ENCODE assay signal across 21 cellular contexts in the genomic region with DNA sequence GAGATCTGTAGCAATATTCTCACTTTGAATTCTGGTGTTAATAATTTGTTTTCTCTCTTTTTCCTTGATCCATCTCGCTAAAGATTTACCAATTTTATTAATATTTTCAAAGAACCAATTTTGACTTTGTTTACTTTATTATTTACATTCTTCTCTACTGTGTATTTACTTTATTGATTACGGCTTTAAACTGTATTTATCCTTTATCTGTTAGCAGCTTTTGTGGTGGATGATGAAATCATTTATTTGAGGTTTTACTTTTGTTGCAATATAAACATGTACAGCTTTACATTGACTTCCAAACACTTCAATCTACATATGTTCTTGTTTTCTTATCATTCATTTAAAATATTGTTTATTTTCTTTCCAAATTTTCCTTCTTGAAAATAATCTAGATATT.
"Had no signal": no experiment of that assay in that cellular context is flagged by ENCODE, and none has a peak within 500 bp of the region (broad histone marks: within the 10 kb centered on the region; RNA-seq: fewer than 3 reads in every experiment).

No MANE protein-coding gene starts in this region.

- H3K4me2 ChIP-seq: hepatocyte had no signal

- H3K9me3 ChIP-seq: gastrocnemius medialis, lower lobe of right lung had no signal

- H3K79me2 ChIP-seq: hepatocyte had no signal

- ATAC-seq: foreskin keratinocyte, gastrocnemius medialis, heart left ventricle, left cardiac atrium, left lung, left ventricle myocardium superior, lower lobe of right lung, mucosa of descending colon had no signal

- H3K36me3 ChIP-seq: esophagus muscularis mucosa, gastrocnemius medialis, heart left ventricle, left lung, lower lobe of right lung had no signal

- H3K4me3 ChIP-seq: coronary artery, dorsolateral prefrontal cortex, esophagus muscularis mucosa, gastrocnemius medialis, heart left ventricle, hepatocyte, left lung, lower lobe of right lung, mucosa of descending colon had no signal

- FAIRE-seq: endothelial cell of umbilical vein had no signal

- DNase-seq: dermis blood vessel endothelial cell; dorsolateral prefrontal cortex; effector CD4-positive, alpha-beta T cell; effector memory CD4-positive, alpha-beta T cell; foreskin keratinocyte; gastrocnemius medialis; heart left ventricle; hypothalamus; immature natural killer cell; islet precursor cell; left cardiac atrium; left lung; left ventricle myocardium superior; lower lobe of right lung; mesenchymal stem cell; mucosa of descending colon; naive B cell had no signal

- H3K4me1 ChIP-seq: esophagus muscularis mucosa, foreskin keratinocyte, gastrocnemius medialis, heart left ventricle, left lung, lower lobe of right lung had no signal

- H3K27ac ChIP-seq: coronary artery, dorsolateral prefrontal cortex, esophagus muscularis mucosa, foreskin keratinocyte, gastrocnemius medialis, heart left ventricle, hepatocyte, left lung, lower lobe of right lung had no signal

- H3K27me3 ChIP-seq: dorsolateral prefrontal cortex, esophagus muscularis mucosa, foreskin keratinocyte, gastrocnemius medialis, heart left ventricle, hepatocyte, left lung had no signal

- H2AFZ ChIP-seq: hepatocyte had no signal
